In the genomic region with DNA sequence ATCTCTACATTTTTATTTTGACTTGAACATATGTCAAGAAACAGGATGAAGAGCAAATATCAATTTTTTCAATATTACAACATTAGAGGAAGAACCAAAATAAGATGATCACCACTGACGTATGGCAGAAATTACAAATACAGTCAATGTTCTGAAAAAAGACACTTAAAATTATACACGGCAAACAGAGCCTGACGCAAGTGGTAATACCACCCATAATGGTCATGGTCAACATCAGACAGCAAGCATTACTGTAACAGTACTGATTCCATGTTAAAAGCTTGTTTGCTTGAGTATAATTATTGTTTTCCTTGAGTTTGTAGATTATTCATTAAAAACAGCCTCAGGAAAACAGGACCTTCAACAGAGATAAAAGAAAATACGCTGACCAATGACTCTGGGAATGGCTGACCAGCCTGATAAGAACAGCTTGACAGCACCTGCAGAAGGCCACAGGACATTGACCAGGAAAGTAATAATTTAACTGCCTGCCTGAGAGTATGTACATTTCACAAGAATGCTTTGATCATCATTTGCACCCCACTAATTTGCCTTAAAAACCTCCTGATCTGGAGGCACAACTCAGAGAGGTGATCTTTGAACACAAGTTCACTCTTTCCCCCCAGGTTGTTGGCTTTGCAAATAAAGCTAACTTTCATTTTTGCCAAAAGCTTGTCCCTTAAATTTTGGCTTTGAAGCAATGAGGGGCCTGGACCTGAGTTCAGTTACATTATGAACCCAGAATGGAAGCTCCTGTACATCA, we compare ENCODE assay signal across 2 cellular contexts.
TF ChIP-seq lines count a peak whose summit lies in the region.

No MANE protein-coding gene starts in this region.

TF ChIP-seq in K562, 482 proteins besides CTCF, POLR2A, EP300 and RAD21 (continued from another document and continues in another):
- TF ChIP-seq, protein P1, sequence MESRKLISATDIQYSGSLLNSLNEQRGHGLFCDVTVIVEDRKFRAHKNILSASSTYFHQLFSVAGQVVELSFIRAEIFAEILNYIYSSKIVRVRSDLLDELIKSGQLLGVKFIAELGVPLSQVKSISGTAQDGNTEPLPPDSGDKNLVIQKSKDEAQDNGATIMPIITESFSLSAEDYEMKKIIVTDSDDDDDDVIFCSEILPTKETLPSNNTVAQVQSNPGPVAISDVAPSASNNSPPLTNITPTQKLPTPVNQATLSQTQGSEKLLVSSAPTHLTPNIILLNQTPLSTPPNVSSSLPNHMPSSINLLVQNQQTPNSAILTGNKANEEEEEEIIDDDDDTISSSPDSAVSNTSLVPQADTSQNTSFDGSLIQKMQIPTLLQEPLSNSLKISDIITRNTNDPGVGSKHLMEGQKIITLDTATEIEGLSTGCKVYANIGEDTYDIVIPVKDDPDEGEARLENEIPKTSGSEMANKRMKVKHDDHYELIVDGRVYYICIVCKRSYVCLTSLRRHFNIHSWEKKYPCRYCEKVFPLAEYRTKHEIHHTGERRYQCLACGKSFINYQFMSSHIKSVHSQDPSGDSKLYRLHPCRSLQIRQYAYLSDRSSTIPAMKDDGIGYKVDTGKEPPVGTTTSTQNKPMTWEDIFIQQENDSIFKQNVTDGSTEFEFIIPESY (CRISPR knock-in tag; IDR thresholded peaks at IDR 0.05) = no peak
- TF ChIP-seq ZNF23 (CRISPR knock-in tag; IDR thresholded peaks at IDR 0.05) = no peak
- TF ChIP-seq GABPB2 (CRISPR knock-in tag; conservative IDR thresholded peaks at IDR 0.05) = no peak
- TF ChIP-seq POLR2H (tag; IDR thresholded peaks at IDR 0.05; ENCODE audit: low read depth) = no peak
- TF ChIP-seq, protein P2, sequence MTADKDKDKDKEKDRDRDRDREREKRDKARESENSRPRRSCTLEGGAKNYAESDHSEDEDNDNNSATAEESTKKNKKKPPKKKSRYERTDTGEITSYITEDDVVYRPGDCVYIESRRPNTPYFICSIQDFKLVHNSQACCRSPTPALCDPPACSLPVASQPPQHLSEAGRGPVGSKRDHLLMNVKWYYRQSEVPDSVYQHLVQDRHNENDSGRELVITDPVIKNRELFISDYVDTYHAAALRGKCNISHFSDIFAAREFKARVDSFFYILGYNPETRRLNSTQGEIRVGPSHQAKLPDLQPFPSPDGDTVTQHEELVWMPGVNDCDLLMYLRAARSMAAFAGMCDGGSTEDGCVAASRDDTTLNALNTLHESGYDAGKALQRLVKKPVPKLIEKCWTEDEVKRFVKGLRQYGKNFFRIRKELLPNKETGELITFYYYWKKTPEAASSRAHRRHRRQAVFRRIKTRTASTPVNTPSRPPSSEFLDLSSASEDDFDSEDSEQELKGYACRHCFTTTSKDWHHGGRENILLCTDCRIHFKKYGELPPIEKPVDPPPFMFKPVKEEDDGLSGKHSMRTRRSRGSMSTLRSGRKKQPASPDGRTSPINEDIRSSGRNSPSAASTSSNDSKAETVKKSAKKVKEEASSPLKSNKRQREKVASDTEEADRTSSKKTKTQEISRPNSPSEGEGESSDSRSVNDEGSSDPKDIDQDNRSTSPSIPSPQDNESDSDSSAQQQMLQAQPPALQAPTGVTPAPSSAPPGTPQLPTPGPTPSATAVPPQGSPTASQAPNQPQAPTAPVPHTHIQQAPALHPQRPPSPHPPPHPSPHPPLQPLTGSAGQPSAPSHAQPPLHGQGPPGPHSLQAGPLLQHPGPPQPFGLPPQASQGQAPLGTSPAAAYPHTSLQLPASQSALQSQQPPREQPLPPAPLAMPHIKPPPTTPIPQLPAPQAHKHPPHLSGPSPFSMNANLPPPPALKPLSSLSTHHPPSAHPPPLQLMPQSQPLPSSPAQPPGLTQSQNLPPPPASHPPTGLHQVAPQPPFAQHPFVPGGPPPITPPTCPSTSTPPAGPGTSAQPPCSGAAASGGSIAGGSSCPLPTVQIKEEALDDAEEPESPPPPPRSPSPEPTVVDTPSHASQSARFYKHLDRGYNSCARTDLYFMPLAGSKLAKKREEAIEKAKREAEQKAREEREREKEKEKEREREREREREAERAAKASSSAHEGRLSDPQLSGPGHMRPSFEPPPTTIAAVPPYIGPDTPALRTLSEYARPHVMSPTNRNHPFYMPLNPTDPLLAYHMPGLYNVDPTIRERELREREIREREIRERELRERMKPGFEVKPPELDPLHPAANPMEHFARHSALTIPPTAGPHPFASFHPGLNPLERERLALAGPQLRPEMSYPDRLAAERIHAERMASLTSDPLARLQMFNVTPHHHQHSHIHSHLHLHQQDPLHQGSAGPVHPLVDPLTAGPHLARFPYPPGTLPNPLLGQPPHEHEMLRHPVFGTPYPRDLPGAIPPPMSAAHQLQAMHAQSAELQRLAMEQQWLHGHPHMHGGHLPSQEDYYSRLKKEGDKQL (CRISPR knock-in tag; IDR thresholded peaks at IDR 0.05; ENCODE audit: borderline replicate concordance) = no peak
- TF ChIP-seq CBFA2T3 (IDR thresholded peaks at IDR 0.05) = peak; percentile 84
- TF ChIP-seq, protein P3, sequence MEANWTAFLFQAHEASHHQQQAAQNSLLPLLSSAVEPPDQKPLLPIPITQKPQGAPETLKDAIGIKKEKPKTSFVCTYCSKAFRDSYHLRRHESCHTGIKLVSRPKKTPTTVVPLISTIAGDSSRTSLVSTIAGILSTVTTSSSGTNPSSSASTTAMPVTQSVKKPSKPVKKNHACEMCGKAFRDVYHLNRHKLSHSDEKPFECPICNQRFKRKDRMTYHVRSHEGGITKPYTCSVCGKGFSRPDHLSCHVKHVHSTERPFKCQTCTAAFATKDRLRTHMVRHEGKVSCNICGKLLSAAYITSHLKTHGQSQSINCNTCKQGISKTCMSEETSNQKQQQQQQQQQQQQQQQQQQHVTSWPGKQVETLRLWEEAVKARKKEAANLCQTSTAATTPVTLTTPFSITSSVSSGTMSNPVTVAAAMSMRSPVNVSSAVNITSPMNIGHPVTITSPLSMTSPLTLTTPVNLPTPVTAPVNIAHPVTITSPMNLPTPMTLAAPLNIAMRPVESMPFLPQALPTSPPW (CRISPR knock-in tag; IDR thresholded peaks at IDR 0.05) = no peak
- TF ChIP-seq TFAM (CRISPR knock-in tag; conservative IDR thresholded peaks at IDR 0.05) = no peak
- TF ChIP-seq ZNF384 (IDR thresholded peaks at IDR 0.05; ENCODE audit: low read depth, low read length) = no peak
- no peak for TF ChIP-seq SMAD3 (CRISPR knock-in tag; conservative IDR thresholded peaks at IDR 0.05)
- no peak for TF ChIP-seq ZNF551 (CRISPR knock-in tag; IDR thresholded peaks at IDR 0.05)
- TF ChIP-seq DNMT1 (IDR thresholded peaks at IDR 0.05) = no peak
- no peak for TF ChIP-seq POLR2G (IDR thresholded peaks at IDR 0.05; ENCODE audit: low read depth, low read length)
- TF ChIP-seq ZNF197 (CRISPR knock-in tag; IDR thresholded peaks at IDR 0.05; ENCODE audit: low read depth) = no peak
- TF ChIP-seq, protein P4, sequence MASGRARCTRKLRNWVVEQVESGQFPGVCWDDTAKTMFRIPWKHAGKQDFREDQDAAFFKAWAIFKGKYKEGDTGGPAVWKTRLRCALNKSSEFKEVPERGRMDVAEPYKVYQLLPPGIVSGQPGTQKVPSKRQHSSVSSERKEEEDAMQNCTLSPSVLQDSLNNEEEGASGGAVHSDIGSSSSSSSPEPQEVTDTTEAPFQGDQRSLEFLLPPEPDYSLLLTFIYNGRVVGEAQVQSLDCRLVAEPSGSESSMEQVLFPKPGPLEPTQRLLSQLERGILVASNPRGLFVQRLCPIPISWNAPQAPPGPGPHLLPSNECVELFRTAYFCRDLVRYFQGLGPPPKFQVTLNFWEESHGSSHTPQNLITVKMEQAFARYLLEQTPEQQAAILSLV (tag; IDR thresholded peaks at IDR 0.05) = no peak

TF ChIP-seq in HepG2, 621 proteins besides CTCF, POLR2A, EP300 and RAD21 (continued from another document and continues in another):
- TF ChIP-seq, protein P5, sequence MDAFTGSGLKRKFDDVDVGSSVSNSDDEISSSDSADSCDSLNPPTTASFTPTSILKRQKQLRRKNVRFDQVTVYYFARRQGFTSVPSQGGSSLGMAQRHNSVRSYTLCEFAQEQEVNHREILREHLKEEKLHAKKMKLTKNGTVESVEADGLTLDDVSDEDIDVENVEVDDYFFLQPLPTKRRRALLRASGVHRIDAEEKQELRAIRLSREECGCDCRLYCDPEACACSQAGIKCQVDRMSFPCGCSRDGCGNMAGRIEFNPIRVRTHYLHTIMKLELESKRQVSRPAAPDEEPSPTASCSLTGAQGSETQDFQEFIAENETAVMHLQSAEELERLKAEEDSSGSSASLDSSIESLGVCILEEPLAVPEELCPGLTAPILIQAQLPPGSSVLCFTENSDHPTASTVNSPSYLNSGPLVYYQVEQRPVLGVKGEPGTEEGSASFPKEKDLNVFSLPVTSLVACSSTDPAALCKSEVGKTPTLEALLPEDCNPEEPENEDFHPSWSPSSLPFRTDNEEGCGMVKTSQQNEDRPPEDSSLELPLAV (CRISPR knock-in tag; conservative IDR thresholded peaks at IDR 0.05; ENCODE audit: low read depth) = no peak
- no peak for TF ChIP-seq ZNF17 (CRISPR knock-in tag; IDR thresholded peaks at IDR 0.05)
- TF ChIP-seq, protein P6, sequence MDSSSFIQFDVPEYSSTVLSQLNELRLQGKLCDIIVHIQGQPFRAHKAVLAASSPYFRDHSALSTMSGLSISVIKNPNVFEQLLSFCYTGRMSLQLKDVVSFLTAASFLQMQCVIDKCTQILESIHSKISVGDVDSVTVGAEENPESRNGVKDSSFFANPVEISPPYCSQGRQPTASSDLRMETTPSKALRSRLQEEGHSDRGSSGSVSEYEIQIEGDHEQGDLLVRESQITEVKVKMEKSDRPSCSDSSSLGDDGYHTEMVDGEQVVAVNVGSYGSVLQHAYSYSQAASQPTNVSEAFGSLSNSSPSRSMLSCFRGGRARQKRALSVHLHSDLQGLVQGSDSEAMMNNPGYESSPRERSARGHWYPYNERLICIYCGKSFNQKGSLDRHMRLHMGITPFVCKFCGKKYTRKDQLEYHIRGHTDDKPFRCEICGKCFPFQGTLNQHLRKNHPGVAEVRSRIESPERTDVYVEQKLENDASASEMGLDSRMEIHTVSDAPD (CRISPR knock-in tag; IDR thresholded peaks at IDR 0.05) = peak; percentile 86; the same call in 1 of the 2 replicates
- no peak for TF ChIP-seq ZNF674 (CRISPR knock-in tag; IDR thresholded peaks at IDR 0.05; ENCODE audit: low read depth)
- 0 out of 2 replicates have a peak, but pooled peaks have one; percentile 56 for TF ChIP-seq ARID2 (CRISPR knock-in tag; IDR thresholded peaks at IDR 0.05; ENCODE audit: borderline replicate concordance)
- TF ChIP-seq MLLT10 (CRISPR knock-in tag; IDR thresholded peaks at IDR 0.05) = no peak
- TF ChIP-seq KDM6A (CRISPR knock-in tag; IDR thresholded peaks at IDR 0.05; ENCODE audit: low read depth) = peak; percentile 93
- TF ChIP-seq, protein P7, sequence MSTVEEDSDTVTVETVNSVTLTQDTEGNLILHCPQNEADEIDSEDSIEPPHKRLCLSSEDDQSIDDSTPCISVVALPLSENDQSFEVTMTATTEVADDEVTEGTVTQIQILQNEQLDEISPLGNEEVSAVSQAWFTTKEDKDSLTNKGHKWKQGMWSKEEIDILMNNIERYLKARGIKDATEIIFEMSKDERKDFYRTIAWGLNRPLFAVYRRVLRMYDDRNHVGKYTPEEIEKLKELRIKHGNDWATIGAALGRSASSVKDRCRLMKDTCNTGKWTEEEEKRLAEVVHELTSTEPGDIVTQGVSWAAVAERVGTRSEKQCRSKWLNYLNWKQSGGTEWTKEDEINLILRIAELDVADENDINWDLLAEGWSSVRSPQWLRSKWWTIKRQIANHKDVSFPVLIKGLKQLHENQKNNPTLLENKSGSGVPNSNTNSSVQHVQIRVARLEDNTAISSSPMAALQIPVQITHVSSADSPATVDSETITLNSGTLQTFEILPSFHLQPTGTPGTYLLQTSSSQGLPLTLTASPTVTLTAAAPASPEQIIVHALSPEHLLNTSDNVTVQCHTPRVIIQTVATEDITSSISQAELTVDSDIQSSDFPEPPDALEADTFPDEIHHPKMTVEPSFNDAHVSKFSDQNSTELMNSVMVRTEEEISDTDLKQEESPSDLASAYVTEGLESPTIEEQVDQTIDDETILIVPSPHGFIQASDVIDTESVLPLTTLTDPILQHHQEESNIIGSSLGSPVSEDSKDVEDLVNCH (CRISPR knock-in tag; IDR thresholded peaks at IDR 0.05) = no peak
- no peak for TF ChIP-seq ZBTB3 (CRISPR knock-in tag; IDR thresholded peaks at IDR 0.05; ENCODE audit: borderline replicate concordance, low read depth)
- no peak for TF ChIP-seq TOPORS (CRISPR knock-in tag; IDR thresholded peaks at IDR 0.05)
- TF ChIP-seq ZNF335 (CRISPR knock-in tag; IDR thresholded peaks at IDR 0.05) = no peak
- TF ChIP-seq PAWR (CRISPR knock-in tag; IDR thresholded peaks at IDR 0.05; ENCODE audit: borderline replicate concordance) = no peak
- TF ChIP-seq, protein P8, sequence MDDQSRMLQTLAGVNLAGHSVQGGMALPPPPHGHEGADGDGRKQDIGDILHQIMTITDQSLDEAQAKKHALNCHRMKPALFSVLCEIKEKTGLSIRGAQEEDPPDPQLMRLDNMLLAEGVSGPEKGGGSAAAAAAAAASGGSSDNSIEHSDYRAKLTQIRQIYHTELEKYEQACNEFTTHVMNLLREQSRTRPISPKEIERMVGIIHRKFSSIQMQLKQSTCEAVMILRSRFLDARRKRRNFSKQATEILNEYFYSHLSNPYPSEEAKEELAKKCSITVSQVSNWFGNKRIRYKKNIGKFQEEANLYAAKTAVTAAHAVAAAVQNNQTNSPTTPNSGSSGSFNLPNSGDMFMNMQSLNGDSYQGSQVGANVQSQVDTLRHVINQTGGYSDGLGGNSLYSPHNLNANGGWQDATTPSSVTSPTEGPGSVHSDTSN (CRISPR knock-in tag; IDR thresholded peaks at IDR 0.05; ENCODE audit: borderline replicate concordance) = no peak
- no peak for TF ChIP-seq ZNF451 (CRISPR knock-in tag; IDR thresholded peaks at IDR 0.05)
- TF ChIP-seq, protein P9, sequence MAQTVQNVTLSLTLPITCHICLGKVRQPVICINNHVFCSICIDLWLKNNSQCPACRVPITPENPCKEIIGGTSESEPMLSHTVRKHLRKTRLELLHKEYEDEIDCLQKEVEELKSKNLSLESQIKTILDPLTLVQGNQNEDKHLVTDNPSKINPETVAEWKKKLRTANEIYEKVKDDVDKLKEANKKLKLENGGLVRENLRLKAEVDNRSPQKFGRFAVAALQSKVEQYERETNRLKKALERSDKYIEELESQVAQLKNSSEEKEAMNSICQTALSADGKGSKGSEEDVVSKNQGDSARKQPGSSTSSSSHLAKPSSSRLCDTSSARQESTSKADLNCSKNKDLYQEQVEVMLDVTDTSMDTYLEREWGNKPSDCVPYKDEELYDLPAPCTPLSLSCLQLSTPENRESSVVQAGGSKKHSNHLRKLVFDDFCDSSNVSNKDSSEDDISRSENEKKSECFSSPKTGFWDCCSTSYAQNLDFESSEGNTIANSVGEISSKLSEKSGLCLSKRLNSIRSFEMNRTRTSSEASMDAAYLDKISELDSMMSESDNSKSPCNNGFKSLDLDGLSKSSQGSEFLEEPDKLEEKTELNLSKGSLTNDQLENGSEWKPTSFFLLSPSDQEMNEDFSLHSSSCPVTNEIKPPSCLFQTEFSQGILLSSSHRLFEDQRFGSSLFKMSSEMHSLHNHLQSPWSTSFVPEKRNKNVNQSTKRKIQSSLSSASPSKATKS (CRISPR knock-in tag; IDR thresholded peaks at IDR 0.05) = no peak
